17 cellular contexts compared by ENCODE assay signal in the genomic region with DNA sequence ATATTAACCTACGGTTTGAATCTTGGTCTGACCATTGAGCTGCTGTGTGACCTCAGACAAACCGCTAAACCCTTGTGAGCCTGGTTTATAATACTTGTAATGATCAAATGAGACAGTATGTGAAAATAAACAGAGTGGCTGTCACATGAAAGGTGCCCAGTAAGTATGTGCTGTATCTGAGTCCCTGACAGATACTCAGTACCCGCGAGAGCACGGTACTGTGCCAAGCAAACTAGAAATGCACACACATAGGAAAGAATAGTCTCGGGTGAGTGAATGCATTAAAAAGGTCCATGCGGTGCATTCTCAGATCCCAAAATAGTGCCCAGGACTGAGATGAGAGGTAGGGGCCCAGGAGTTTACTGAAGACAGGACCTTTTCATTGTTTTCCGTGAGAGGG.
A peak's percentile ranks its signal among the peaks of the same experiment; 100 is the strongest.
DNase-seq lines count a peak whose midpoint lies in the region; ATAC-seq and TF ChIP-seq lines count a peak whose summit lies in the region.
"Had no signal": no experiment of that assay in that cellular context is flagged by ENCODE, and none has a peak within 500 bp of the region (broad histone marks: within the 10 kb centered on the region; RNA-seq: fewer than 3 reads in every experiment).

No MANE protein-coding gene starts in this region.

- H3K36me3 ChIP-seq in right atrium auricular region (no peaks in the 10 kb centered on the region), left ventricle myocardium inferior (no peaks in the 10 kb centered on the region)
- H3K36me3 ChIP-seq: MG63 had no signal

- H3K4me1 Mint-ChIP-seq in neural crest cell: peaks cover 9% of the 10 kb centered on the region

- intact Hi-C loops in Right ventricle myocardium superior (cut with DNase I) (no loop called here), left ventricle myocardium inferior (cut with micrococcal nuclease) (no loop called here)

- peaks cover 0 to 29% of the 10 kb centered on the region in 2 donors for H3K4me1 ChIP-seq in right atrium auricular region
- peaks cover 52% of the 10 kb centered on the region for H3K4me1 ChIP-seq in left ventricle myocardium inferior

- no peak overlapping the region for H3K4me3 Mint-ChIP-seq in neural crest cell

- H3K27me3 Mint-ChIP-seq in neural crest cell (ENCODE audit: low read depth): no peaks in the 10 kb centered on the region

- peaks cover 9% of the 10 kb centered on the region for H3K36me3 Mint-ChIP-seq in neural crest cell (ENCODE audit: low read depth)

- TF ChIP-seq CTCF in right atrium auricular region (IDR thresholded peaks at IDR 0.05): no peak
- TF ChIP-seq CTCF in left ventricle myocardium inferior (IDR thresholded peaks at IDR 0.05; ENCODE audit: borderline replicate concordance): no peak
- no peak for TF ChIP-seq CTCF in neural crest cell (conservative IDR thresholded peaks at IDR 0.05)

- peak overlapping the region; percentile 66 for H3K27ac Mint-ChIP-seq in neural crest cell (ENCODE audit: unreplicated experiment)

- H3K27ac ChIP-seq in right atrium auricular region (peak overlapping the region in 1 of 2 donors; percentile 13), left ventricle myocardium inferior (replicated peaks) (peak overlapping the region; percentile 66)
- H3K27ac ChIP-seq: SK-N-MC had no signal

- no peaks in the 10 kb centered on the region for H3K27me3 ChIP-seq in right atrium auricular region
- H3K27me3 ChIP-seq in left ventricle myocardium inferior (ENCODE audit: low read depth): no peaks in the 10 kb centered on the region
- H3K27me3 ChIP-seq: MG63 had no signal

- ATAC-seq in Right ventricle myocardium superior (ENCODE audit: poor library complexity) (peak; percentile 44), left lobe of liver (no peak), GM19467 (IDR thresholded peaks at IDR 0.05; ENCODE audit: unreplicated experiment) (no peak), HG02852 (IDR thresholded peaks at IDR 0.05; ENCODE audit: unreplicated experiment) (no peak)

- H3K9me3 ChIP-seq in right atrium auricular region (no peaks in the 10 kb centered on the region), left ventricle myocardium inferior (replicated peaks) (peaks cover 3% of the 10 kb centered on the region)

- peaks cover 15% of the 10 kb centered on the region for H3K9me3 Mint-ChIP-seq in neural crest cell

- no peak overlapping the region for H3K4me3 ChIP-seq in right atrium auricular region
- H3K4me3 ChIP-seq in left ventricle myocardium inferior: no peak overlapping the region
- H3K4me3 ChIP-seq: MG63, SK-N-MC had no signal

- DNase-seq in Right ventricle myocardium superior (no peak), right atrium auricular region (ENCODE audit: low spot score) (no peak), left ventricle myocardium inferior (no peak), neural crest cell (ENCODE audit: low read depth, low spot score) (no peak), iPS-NIHi11 (ENCODE audit: low spot score) (no peak), left lobe of liver (ENCODE audit: low spot score) (no peak)
- DNase-seq: EL, GF-D8, MG63, NCI-H1417 treated with DMSO at 0.1 percent for 48 hours, NCI-H187, NCI-H446 treated with DMSO at 0.1 percent for 48 hours, NCI-H526 treated with DMSO at 0.1 percent for 48 hours, SHP77 treated with DMSO at 0.1 percent for 48 hours had no signal
